ENCODE assay signal across 1 cellular context in genomic region chr20:1505361-1505760, GRCh38.
TF ChIP-seq lines count a peak whose summit lies in the region.

No MANE protein-coding gene starts in this region.

TF ChIP-seq in A549, 52 proteins besides CTCF, POLR2A, EP300 and RAD21 (continued from another document):
- TF ChIP-seq KDM1A (IDR thresholded peaks at IDR 0.05; ENCODE audit: low read depth), result no peak
- TF ChIP-seq HOXA7 (CRISPR knock-in tag; IDR thresholded peaks at IDR 0.05), result no peak
- no peak for TF ChIP-seq TFCP2L1 (CRISPR knock-in tag; IDR thresholded peaks at IDR 0.05)
- no peak for TF ChIP-seq BCL3 (IDR thresholded peaks at IDR 0.05)
